In the genomic region with DNA sequence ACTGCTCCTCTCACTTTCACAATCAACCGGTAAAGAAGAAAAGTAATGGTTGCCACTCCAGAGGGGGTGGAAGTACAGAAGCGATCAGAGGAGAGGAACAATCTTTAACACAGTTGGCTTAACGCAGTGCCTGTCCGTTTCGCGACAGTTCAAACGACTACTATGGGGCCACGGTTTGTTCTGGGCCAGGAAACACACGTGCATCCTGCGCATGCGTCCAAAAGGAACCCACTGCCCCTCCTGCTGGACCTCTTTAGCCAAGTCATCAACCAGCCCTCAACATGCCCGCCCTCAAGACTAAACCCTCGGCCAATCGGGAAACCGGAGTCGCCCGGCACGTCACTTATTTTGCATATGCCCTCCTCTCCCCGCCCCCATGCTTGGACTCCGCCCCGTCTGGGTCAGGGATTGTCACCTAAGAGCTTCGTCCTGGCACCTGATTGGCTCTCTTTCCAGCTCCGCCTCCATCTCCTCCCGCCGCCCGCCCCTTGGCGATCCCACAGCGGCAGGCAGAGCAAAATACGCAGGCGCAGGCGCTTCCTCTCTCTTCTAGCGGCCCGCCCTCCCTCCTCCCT, we compare ENCODE assay signal across 8 cellular contexts. TPM values are rescaled to one million over a fixed set of nuclear protein-coding genes. Genes with fewer than 3 reads are reported as not detected.
A peak's percentile ranks its signal among the peaks of the same experiment; 100 is the strongest.
DNase-seq lines count a peak whose midpoint lies in the region; ATAC-seq and TF ChIP-seq lines count a peak whose summit lies in the region.

No MANE protein-coding gene starts in this region.

- peak overlapping the region; percentile 62 for H3K4me3 ChIP-seq in A673 (ENCODE audit: low read depth, low read length, poor library complexity, severe bottlenecking)
- H3K4me3 ChIP-seq in lower lobe of right lung, result peak overlapping the region; percentile 88

- H3K27me3 ChIP-seq in A673 (replicated peaks; ENCODE audit: insufficient read depth, low read depth, low read length, poor library complexity) (no peaks in the 10 kb centered on the region), lower lobe of right lung (ENCODE audit: low read depth) (no peaks in the 10 kb centered on the region)

- DNase-seq in A673 (ENCODE audit: low spot score) (peak; percentile 100), dermis microvascular lymphatic vessel endothelial cell (ENCODE audit: low read depth in 2 of 2) (peak; percentile 100), lower lobe of right lung (peak; percentile 100), amygdala (lab: John Stamatoyannopoulos, UW) (no peak)
- peak; percentile 99 to 100 for DNase-seq in activated CD4-positive, alpha-beta T cell treated with anti-CD3 and anti-CD28 coated beads for 24 hours (ENCODE audit: low read depth in 2 of 2)
- peak; percentile 100 for DNase-seq in stimulated activated CD8-positive, alpha-beta memory T cell treated with anti-CD3 and anti-CD28 coated beads, Interleukin-12 subunit alpha, Interleukin-12 subunit beta, amount 100 ng/mL, for 24 hours (ENCODE audit: extremely low read depth)

- TF ChIP-seq POLR2A in GM19099 (IDR thresholded peaks at IDR 0.05; ENCODE audit: extremely low read depth, insufficient read length, low read depth), result peak; percentile 79

- H3K4me1 ChIP-seq in A673 (ENCODE audit: insufficient read depth, low read length, poor library complexity, severe bottlenecking) (peaks cover 14% of the 10 kb centered on the region), lower lobe of right lung (peaks cover 47% of the 10 kb centered on the region)

- BruUV-seq in A673 (replicated peaks; lab: Mats Ljungman, UMichigan), result no TSS peak

- H3K27ac ChIP-seq in A673 (ENCODE audit: low read depth, low read length, poor library complexity, severe bottlenecking) (peak overlapping the region; percentile 90), lower lobe of right lung (peak overlapping the region; percentile 98)

- ATAC-seq in HG03439 (IDR thresholded peaks at IDR 0.05; ENCODE audit: unreplicated experiment) (peak; percentile 72), lower lobe of right lung (peak; percentile 95 to 97)

- POLR2A ChIA-PET in A673 (lab: Charles Lee; ENCODE audit: low non-redundant PET), result interaction anchor here (0.6 kb wide), 1 partner anchor 36 kb away, joined by 3 read pairs; no protein-coding TSS in a partner anchor

- H3K9me3 ChIP-seq in A673 (ENCODE audit: low read depth, low read length, poor library complexity, severe bottlenecking), result no peaks in the 10 kb centered on the region
- H3K9me3 ChIP-seq in lower lobe of right lung, result no peaks in the 10 kb centered on the region

- TF ChIP-seq CTCF in A673 (conservative IDR thresholded peaks at IDR 0.05; ENCODE audit: low read depth, low read length), result no peak
- no peak for TF ChIP-seq CTCF in lower lobe of right lung (IDR thresholded peaks at IDR 0.05)

- CTCF ChIA-PET in A673 (lab: Charles Lee), result interaction anchor here (0.5 kb wide), 1 partner anchor 119 kb away, joined by 4 read pairs; no protein-coding TSS in a partner anchor

- intact Hi-C loops in A673 (cut with micrococcal nuclease; ENCODE audit: unreplicated experiment), result no loop called here
- intact Hi-C loops in lower lobe of right lung (cut with DNase I), result no loop called here

- peaks cover 20% of the 10 kb centered on the region for H3K36me3 ChIP-seq in A673 (ENCODE audit: insufficient read depth, low read length, poor library complexity, severe bottlenecking)
- peaks cover 29% of the 10 kb centered on the region for H3K36me3 ChIP-seq in lower lobe of right lung

RNA-seq across cellular contexts. Expression of a gene that starts 0.3 kb away (rescaled TPM):
- total RNA-seq in A673 (2021) (146 and 161 TPM in 2 replicates), dermis microvascular lymphatic vessel endothelial cell (152 and 154 TPM in 2 replicates), lower lobe of right lung (166 TPM)

Comparison
In these comparisons a context has a peak if more than half of its experiments do, and no peak if none do; other contexts are left out.
1. DNase-seq: peak in A673 (single experiment), activated CD4-positive, alpha-beta T cell treated with anti-CD3 and anti-CD28 coated beads for 24 hours (2 of 2), dermis microvascular lymphatic vessel endothelial cell (2 of 2), lower lobe of right lung (single experiment) and stimulated activated CD8-positive, alpha-beta memory T cell treated with anti-CD3 and anti-CD28 coated beads, Interleukin-12 subunit alpha, Interleukin-12 subunit beta, amount 100 ng/mL, for 24 hours (single experiment); none in amygdala (0 of 56).